17 cellular contexts compared by ENCODE assay signal in genomic region chr9:84856181-84856632, GRCh38.
DNase-seq lines count a peak whose midpoint lies in the region; ATAC-seq and TF ChIP-seq lines count a peak whose summit lies in the region.
"Had no signal": no experiment of that assay in that cellular context is flagged by ENCODE, and none has a peak within 500 bp of the region (broad histone marks: within the 10 kb centered on the region; RNA-seq: fewer than 3 reads in every experiment).

No MANE protein-coding gene starts in this region.

- H3K4me3 ChIP-seq in breast epithelium (no peak overlapping the region), heart left ventricle (no peak overlapping the region)
- H3K4me3 ChIP-seq: neural progenitor cell, upper lobe of left lung had no signal

- 69 to 77% (median 71%) methylated on average over 4 of the region's 4 CpGs for WGBS in heart left ventricle, 4 donors

- H3K27me3 ChIP-seq in breast epithelium (no peaks in the 10 kb centered on the region), heart left ventricle (no peaks in the 10 kb centered on the region)
- H3K27me3 ChIP-seq: neural progenitor cell, upper lobe of left lung had no signal

- ATAC-seq in heart left ventricle (peak; percentile 25 to 74 (median 55)), GM21576 (IDR thresholded peaks at IDR 0.05; ENCODE audit: unreplicated experiment) (no peak)
- ATAC-seq: effector memory CD8-positive, alpha-beta T cell; T-helper 17 cell had no signal

- H3K27ac ChIP-seq in breast epithelium, result peak overlapping the region; percentile 84 to 92
- peak overlapping the region in 7 of 12 donors; percentile 27 to 78 (median 52) for H3K27ac ChIP-seq in heart left ventricle
- H3K27ac ChIP-seq: neural progenitor cell, upper lobe of left lung had no signal

- intact Hi-C loops in breast epithelium (cut with DNase I; ENCODE audit: low total_unique reads) (no loop called here), heart left ventricle (cut with DNase I) (no loop called here)

- H3K9me3 ChIP-seq in breast epithelium, result no peaks in the 10 kb centered on the region
- no peaks in the 10 kb centered on the region for H3K9me3 ChIP-seq in heart left ventricle
- H3K9me3 ChIP-seq: upper lobe of left lung had no signal

- H3K36me3 ChIP-seq in breast epithelium (no peaks in the 10 kb centered on the region), heart left ventricle (no peaks in the 10 kb centered on the region)
- H3K36me3 ChIP-seq: neural progenitor cell, upper lobe of left lung had no signal

- TF ChIP-seq CTCF in breast epithelium (IDR thresholded peaks at IDR 0.05), result no peak
- no peak for TF ChIP-seq CTCF in heart left ventricle (IDR thresholded peaks at IDR 0.05)

- peak; percentile 4 for DNase-seq in EL
- DNase-seq in breast epithelium (ENCODE audit: low spot score in 2 of 2), result peak in 1 of 2 donors; percentile 84
- peak in 2 of 5 donors; percentile 22 to 57 for DNase-seq in heart left ventricle
- peak; percentile 76 for DNase-seq in stromal cell of bone marrow (ENCODE audit: low read depth)
- DNase-seq in NCI-H1105 (lab: John Stamatoyannopoulos, UW), result no peak
- DNase-seq in GM19240 (ENCODE audit: insufficient read length, low spot score), result no peak
- no peak for DNase-seq in DMS 273 (lab: John Stamatoyannopoulos, UW; ENCODE audit: unreplicated experiment)
- DNase-seq: activated gamma-delta T cell treated with Interleukin-2 at 50 U/mL for 16 hours; effector memory CD8-positive, alpha-beta T cell; KG1; NK-92 treated with Interleukin-12 subunit alpha and Interleukin-12 subunit beta, amount 100 ng/mL, for 24 hours; retina; stimulated activated CD4-positive, alpha-beta T cell treated with anti-CD3 and anti-CD28 coated beads, Interleukin-4, amount 100 ng/mL, for 1 hour; T-helper 17 cell; upper lobe of left lung had no signal

- H3K4me1 ChIP-seq in breast epithelium (peaks cover 2 to 22% of the 10 kb centered on the region in 2 donors), heart left ventricle (peaks cover 0 to 67% (median 22%) of the 10 kb centered on the region in 12 donors)

- TF ChIP-seq POLR2A in breast epithelium (IDR thresholded peaks at IDR 0.05), result no peak
- TF ChIP-seq POLR2A in heart left ventricle (IDR thresholded peaks at IDR 0.05), result no peak

Comparison
In these comparisons a context has a peak if more than half of its experiments do, and no peak if none do; other contexts are left out.
1. DNase-seq: peak in EL (single experiment) and stromal cell of bone marrow (single experiment); none in NCI-H1105 (single experiment), GM19240 (single experiment) and DMS 273 (single experiment).